In genomic region chr1:152050886-152051764, GRCh38 we compare ENCODE assay signal across 15 cellular contexts. TPM values are rescaled to one million over a fixed set of nuclear protein-coding genes. Genes with fewer than 3 reads are reported as not detected.
DNase-seq lines count a peak whose midpoint lies in the region; ATAC-seq and TF ChIP-seq lines count a peak whose summit lies in the region.
"Had no signal": no experiment of that assay in that cellular context is flagged by ENCODE, and none has a peak within 500 bp of the region (broad histone marks: within the 10 kb centered on the region; RNA-seq: fewer than 3 reads in every experiment).

No MANE protein-coding gene starts in this region.

- H3K9me3 Mint-ChIP-seq in activated CD4-positive, alpha-beta T cell treated with anti-CD3 and anti-CD28 coated beads, Interleukin-2, amount 10 ng/mL, durations not matched to agents 24 days and 14 days = no peaks in the 10 kb centered on the region
- no peaks in the 10 kb centered on the region for H3K9me3 Mint-ChIP-seq in CD4-positive, alpha-beta T cell
- H3K9me3 Mint-ChIP-seq: IgD-negative memory B cell, neural crest cell had no signal

- ATAC-seq in PC-3 (no peak), HG02610 (IDR thresholded peaks at IDR 0.05; ENCODE audit: unreplicated experiment) (no peak)
- no peak for ATAC-seq in CD4-positive, alpha-beta T cell (ENCODE audit: poor library complexity)

- no peak overlapping the region for H3K9ac ChIP-seq in PC-3 (ENCODE audit: low read length)

- H3K4me1 Mint-ChIP-seq in activated CD4-positive, alpha-beta T cell treated with anti-CD3 and anti-CD28 coated beads, Interleukin-2, amount 10 ng/mL, durations not matched to agents 24 days and 14 days = peaks cover 32% of the 10 kb centered on the region
- peaks cover 16% of the 10 kb centered on the region for H3K4me1 Mint-ChIP-seq in CD4-positive, alpha-beta T cell (ENCODE audit: low read depth)

- POLR2A ChIA-PET in PC-3 (lab: Charles Lee; ENCODE audit: unreplicated experiment) = no interaction called here
- POLR2A ChIA-PET in CD4-positive, alpha-beta T cell (lab: Charles Lee) = interaction anchor here (2.7 kb wide), 1 partner anchor 16 kb away, joined by 7 read pairs; no protein-coding TSS in a partner anchor

- H3K27ac ChIP-seq in PC-3 (ENCODE audit: low read length) = no peak overlapping the region
- H3K27ac ChIP-seq in CD4-positive, alpha-beta T cell (ENCODE audit: low read depth, low read length) = no peak overlapping the region

- no peaks in the 10 kb centered on the region for H3K79me2 ChIP-seq in PC-3 (ENCODE audit: low read length)

- BruUV-seq in PC-3 (replicated peaks; lab: Mats Ljungman, UMichigan) = no TSS peak

- peak overlapping the region; percentile 0 for H3K27ac Mint-ChIP-seq in activated CD4-positive, alpha-beta T cell treated with anti-CD3 and anti-CD28 coated beads, Interleukin-2, amount 10 ng/mL, durations not matched to agents 24 days and 14 days
- no peak overlapping the region for H3K27ac Mint-ChIP-seq in CD4-positive, alpha-beta T cell
- H3K27ac Mint-ChIP-seq: IgD-negative memory B cell had no signal

- no peaks in the 10 kb centered on the region for H3K36me3 ChIP-seq in PC-3 (ENCODE audit: low read depth, low read length)

- no peaks in the 10 kb centered on the region for H3K9me3 ChIP-seq in PC-3 (ENCODE audit: low read length)
- no peaks in the 10 kb centered on the region for H3K9me3 ChIP-seq in CD4-positive, alpha-beta T cell (ENCODE audit: control insufficient read depth, low read length)

- peaks cover 33% of the 10 kb centered on the region for H3K27me3 ChIP-seq in PC-3 (ENCODE audit: low read length)
- peaks cover 4% of the 10 kb centered on the region for H3K27me3 ChIP-seq in CD4-positive, alpha-beta T cell (ENCODE audit: control insufficient read depth, insufficient read depth, low read length)

- H3K4me3 ChIP-seq in PC-3 (ENCODE audit: low read length) = no peak overlapping the region

- no peaks in the 10 kb centered on the region for H4K20me1 ChIP-seq in PC-3 (ENCODE audit: low read length)

- DNase-seq in activated CD4-positive, alpha-beta T cell treated with anti-CD3 and anti-CD28 coated beads, Interleukin-2, amount 10 ng/mL, durations not matched to agents 24 days and 14 days = no peak
- DNase-seq in activated CD4-positive, alpha-beta T cell treated with anti-CD3 and anti-CD28 coated beads, Interleukin-2, amount 50 U/mL, for 1 hour = no peak
- DNase-seq in PC-3 (peak; percentile 44), fibroblast of gingiva (ENCODE audit: low read depth) (peak; percentile 10), stromal cell of bone marrow (ENCODE audit: low read depth) (peak; percentile 20), superior temporal gyrus (ENCODE audit: extremely low spot score) (no peak)
- no peak for DNase-seq in CD4-positive, alpha-beta T cell
- DNase-seq: amniotic stem cell, NCI-H2107 had no signal

- CTCF ChIA-PET in PC-3 (lab: Charles Lee) = no interaction called here
- CTCF ChIA-PET in CD4-positive, alpha-beta T cell (lab: Charles Lee) = interaction anchor here (0.7 to 3.2 kb wide), 4 partner anchors 16 to 408 kb away, joined by 3 to 20 read pairs (median 10); no protein-coding TSS in a partner anchor

- peak overlapping the region; percentile 42; the same call in 1 of the 2 replicates for H3K4me2 ChIP-seq in PC-3 (ENCODE audit: low read length)

- no peaks in the 10 kb centered on the region for H3K36me3 Mint-ChIP-seq in activated CD4-positive, alpha-beta T cell treated with anti-CD3 and anti-CD28 coated beads, Interleukin-2, amount 10 ng/mL, durations not matched to agents 24 days and 14 days (ENCODE audit: low read depth)
- H3K36me3 Mint-ChIP-seq in CD4-positive, alpha-beta T cell (ENCODE audit: low read depth) = no peaks in the 10 kb centered on the region
- H3K36me3 Mint-ChIP-seq: IgD-negative memory B cell had no signal

- H3K9me2 ChIP-seq in PC-3 (replicated peaks; ENCODE audit: low read length) = no peaks in the 10 kb centered on the region

- H2AFZ ChIP-seq in PC-3 (ENCODE audit: low read length) = 0 out of 2 replicates have a peak overlapping the region, but pooled peaks have one; percentile 12

- 0 out of 2 replicates have a peak, but pooled peaks have one; percentile 15 for TF ChIP-seq CTCF in PC-3 (conservative IDR thresholded peaks at IDR 0.05; ENCODE audit: low read depth, low read length)
- no peak for TF ChIP-seq CTCF in CD4-positive, alpha-beta T cell (IDR thresholded peaks at IDR 0.05)

- H3K4me3 Mint-ChIP-seq in activated CD4-positive, alpha-beta T cell treated with anti-CD3 and anti-CD28 coated beads, Interleukin-2, amount 10 ng/mL, durations not matched to agents 24 days and 14 days = no peak overlapping the region
- no peak overlapping the region for H3K4me3 Mint-ChIP-seq in CD4-positive, alpha-beta T cell
- H3K4me3 Mint-ChIP-seq: neural crest cell had no signal

- peaks cover 27% of the 10 kb centered on the region for H3K27me3 Mint-ChIP-seq in activated CD4-positive, alpha-beta T cell treated with anti-CD3 and anti-CD28 coated beads, Interleukin-2, amount 10 ng/mL, durations not matched to agents 24 days and 14 days
- H3K27me3 Mint-ChIP-seq in CD4-positive, alpha-beta T cell = peaks cover 15% of the 10 kb centered on the region

- H3F3A ChIP-seq in PC-3 (ENCODE audit: low read length, unreplicated experiment) = peaks cover 12% of the 10 kb centered on the region

- peaks cover 53% of the 10 kb centered on the region for H3K4me1 ChIP-seq in PC-3 (ENCODE audit: insufficient read depth, low read length)

- intact Hi-C loops in activated CD4-positive, alpha-beta T cell treated with anti-CD3 and anti-CD28 coated beads, Interleukin-2, amount 10 ng/mL, durations not matched to agents 24 days and 14 days (cut with micrococcal nuclease) = loop anchor here (5.0 kb wide), 2 partner anchors 296 to 391 kb away; no protein-coding TSS in a partner anchor
- intact Hi-C loops in PC-3 (cut with micrococcal nuclease) = loop anchor here (5.0 kb wide), 2 partner anchors 176 to 391 kb away; no protein-coding TSS in a partner anchor
- intact Hi-C loops in CD4-positive, alpha-beta T cell (cut with DNase I, micrococcal nuclease) = loop anchor here (5.0 to 10.0 kb wide), 3 partner anchors 294 to 391 kb away; no protein-coding TSS in a partner anchor

RNA-seq across cellular contexts. Expression of gene S100A11, which starts 14.3 kb away (rescaled TPM):
- 218 TPM in 2 replicates for total RNA-seq in activated CD4-positive, alpha-beta T cell treated with anti-CD3 and anti-CD28 coated beads, Interleukin-2, amount 10 ng/mL, durations not matched to agents 24 days and 14 days
- 443 and 541 TPM in 2 replicates for total RNA-seq in PC-3 (2014; rRNA removed)
- 10 to 100 TPM; 23.6 to 24.1 TPM for total RNA-seq in CD4-positive, alpha-beta T cell

RNA-seq across cellular contexts. Expression of gene TCHHL1, which starts 37.7 kb away (rescaled TPM):
- total RNA-seq in activated CD4-positive, alpha-beta T cell treated with anti-CD3 and anti-CD28 coated beads, Interleukin-2, amount 10 ng/mL, durations not matched to agents 24 days and 14 days = not detected in 2 replicates
- not detected in 2 replicates for total RNA-seq in PC-3 (2014; rRNA removed)
- total RNA-seq in CD4-positive, alpha-beta T cell = not detected
- total RNA-seq: Daoy, dermis microvascular lymphatic vessel endothelial cell, neural crest cell, urinary bladder had no signal

RNA-seq across cellular contexts. Expression of gene S100A10, which starts 57.5 kb away (rescaled TPM):
- total RNA-seq in activated CD4-positive, alpha-beta T cell treated with anti-CD3 and anti-CD28 coated beads, Interleukin-2, amount 10 ng/mL, durations not matched to agents 24 days and 14 days = 103 and 107 TPM in 2 replicates
- 349 and 400 TPM in 2 replicates for total RNA-seq in PC-3 (2014; rRNA removed)
- 100 to 1,000 TPM; 189 to 204 TPM for total RNA-seq in CD4-positive, alpha-beta T cell

Comparison
In these comparisons a context has a peak if more than half of its experiments do, and no peak if none do; other contexts are left out.
1. DNase-seq: peak in PC-3 (single experiment), fibroblast of gingiva (single experiment) and stromal cell of bone marrow (single experiment); none in activated CD4-positive, alpha-beta T cell treated with anti-CD3 and anti-CD28 coated beads, Interleukin-2, amount 10 ng/mL, durations not matched to agents 24 days and 14 days (single experiment), activated CD4-positive, alpha-beta T cell treated with anti-CD3 and anti-CD28 coated beads, Interleukin-2, amount 50 U/mL, for 1 hour (single experiment), CD4-positive, alpha-beta T cell (0 of 10) and superior temporal gyrus (single experiment).